In genomic region chr15:98805434-98806274, GRCh38 we compare ENCODE assay signal across 12 cellular contexts.
DNase-seq lines count a peak whose midpoint lies in the region; ATAC-seq, FAIRE-seq and TF ChIP-seq lines count a peak whose summit lies in the region.
"Had no signal": no experiment of that assay in that cellular context is flagged by ENCODE, and none has a peak within 500 bp of the region (broad histone marks: within the 10 kb centered on the region; RNA-seq: fewer than 3 reads in every experiment).

No MANE protein-coding gene starts in this region.

- H3K14ac ChIP-seq in H9 (ENCODE audit: insufficient read depth, low read length), result no peak overlapping the region

- no peak overlapping the region for H3K27ac ChIP-seq in AG04450 (ENCODE audit: low read depth, low read length)
- H3K27ac ChIP-seq in H9 (ENCODE audit: insufficient read length, low read depth, low read length), result no peak overlapping the region
- no peak overlapping the region for H3K27ac ChIP-seq in WERI-Rb-1
- no peak overlapping the region for H3K27ac ChIP-seq in spleen
- H3K27ac ChIP-seq: neutrophil had no signal

- H3K27me3 ChIP-seq in AG04450 (ENCODE audit: control insufficient read depth, insufficient read depth, low read length), result no peaks in the 10 kb centered on the region
- H3K27me3 ChIP-seq in H9 (ENCODE audit: insufficient read depth, low read length), result no peaks in the 10 kb centered on the region
- H3K27me3 ChIP-seq in WERI-Rb-1 (ENCODE audit: insufficient read depth, low read depth, severe bottlenecking), result no peaks in the 10 kb centered on the region
- no peaks in the 10 kb centered on the region for H3K27me3 ChIP-seq in spleen (replicated peaks in 1 of 7)
- H3K27me3 ChIP-seq: neutrophil had no signal

- H3K4me2 ChIP-seq in H9 (ENCODE audit: insufficient read depth, insufficient read length, low read length), result no peak overlapping the region

- TF ChIP-seq CTCF in AG04450 (IDR thresholded peaks at IDR 0.05; ENCODE audit: low read depth, low read length), result peak; percentile 18; the same call in 1 of the 2 replicates
- peak; percentile 49 for TF ChIP-seq CTCF in H9 (conservative IDR thresholded peaks at IDR 0.05)
- TF ChIP-seq CTCF in WERI-Rb-1 (IDR thresholded peaks at IDR 0.05; ENCODE audit: low read depth, low read length), result peak; percentile 47
- no peak for TF ChIP-seq CTCF in spleen (IDR thresholded peaks at IDR 0.05 in 8 of 11, conservative IDR thresholded peaks at IDR 0.05 in 3 of 11)

- H3K36me3 ChIP-seq in WERI-Rb-1, result no peaks in the 10 kb centered on the region
- no peaks in the 10 kb centered on the region for H3K36me3 ChIP-seq in spleen
- H3K36me3 ChIP-seq: neutrophil had no signal

- H2AK5ac ChIP-seq in H9 (ENCODE audit: insufficient read length, low read length), result no peak overlapping the region

- H3K23ac ChIP-seq in H9 (ENCODE audit: insufficient read length, low read depth, low read length), result no peak overlapping the region

- FAIRE-seq in HTR-8/SVneo (lab: Jason Lieb, UNC), result no peak

- no CpG with 5 or more reads among the region's 12 CpGs for WGBS in H9 (ENCODE audit: extremely low coverage, insufficient read length, low lambda C conversion rate)
- 74 to 88% (median 81%) methylated on average over 12 of the region's 12 CpGs for WGBS in spleen, 5 donors

- H3K79me1 ChIP-seq in H9 (ENCODE audit: insufficient read depth, low read depth, low read length, poor library complexity, severe bottlenecking), result peaks cover 11% of the 10 kb centered on the region

- H2BK20ac ChIP-seq in H9 (ENCODE audit: low read depth, low read length, poor library complexity, severe bottlenecking), result no peak overlapping the region

- peak overlapping the region in 2 of 3 experiments; percentile 48 to 91; a peak in 3 of 7 replicates for H3K27ac Mint-ChIP-seq in H9

- H3K4me3 Mint-ChIP-seq in H9, result no peak overlapping the region

- peaks cover 17% of the 10 kb centered on the region for H3K4me1 ChIP-seq in H9 (ENCODE audit: insufficient read depth, low read length)
- peaks cover 4 to 34% (median 12%) of the 10 kb centered on the region in 6 donors for H3K4me1 ChIP-seq in spleen

- no peak overlapping the region for H3K18ac ChIP-seq in H9 (ENCODE audit: insufficient read length, low read depth, low read length)

- no peak overlapping the region for H2BK5ac ChIP-seq in H9 (ENCODE audit: insufficient read length, low read length)

- no peak overlapping the region for H3T11ph ChIP-seq in H9 (ENCODE audit: low read length)

- peaks cover 8% of the 10 kb centered on the region for H3K23me2 ChIP-seq in H9 (ENCODE audit: insufficient read length, low read depth, low read length, poor library complexity, severe bottlenecking)

- H3K4me3 ChIP-seq in AG04450 (ENCODE audit: low read depth, low read length) (no peak overlapping the region), WERI-Rb-1 (ENCODE audit: low read depth, low read length) (no peak overlapping the region), spleen (no peak overlapping the region)

- no peak overlapping the region for H4K5ac ChIP-seq in H9 (ENCODE audit: insufficient read length, low read depth, low read length)

- CTCF ChIA-PET in AG04450 (lab: Charles Lee), result interaction anchor here (0.6 kb wide), 1 partner anchor 927 kb away, joined by 4 read pairs; the partner anchor contains the start of gene LYSMD4

- no peaks in the 10 kb centered on the region for H3K27me3 Mint-ChIP-seq in H9 (ENCODE audit: low read depth)

- H2BK15ac ChIP-seq in H9 (ENCODE audit: low read depth, low read length), result no peak overlapping the region

- ATAC-seq in left colon (peak; percentile 74), HG02840 (IDR thresholded peaks at IDR 0.05; ENCODE audit: low FRiP score, unreplicated experiment) (no peak)

- peaks cover 0 to 4% (median 0%) of the 10 kb centered on the region in 3 experiments; a peak in 2 of 7 replicates for H3K36me3 Mint-ChIP-seq in H9 (ENCODE audit: insufficient read depth in 1 of 3, low read depth in 3 of 3)

- H2AFZ ChIP-seq in H9 (ENCODE audit: low read length), result no peak overlapping the region

- POLR2A ChIA-PET in AG04450 (lab: Yijun Ruan, JAX), result no interaction called here

- no peak for TF ChIP-seq POLR2A in spleen (IDR thresholded peaks at IDR 0.05)

- no peak overlapping the region for H2BK120ac ChIP-seq in H9 (ENCODE audit: low read depth, low read length, poor library complexity, severe bottlenecking)

- H3K4me1 Mint-ChIP-seq in H9, result peaks cover 50 to 59% of the 10 kb centered on the region in 2 experiments

- no peak overlapping the region for H3K4ac ChIP-seq in H9 (ENCODE audit: low read depth, low read length)

- no peak overlapping the region for H3K56ac ChIP-seq in H9 (ENCODE audit: insufficient read length, low read depth, low read length)

- H3K9me3 Mint-ChIP-seq in H9, result no peaks in the 10 kb centered on the region; a peak in 1 of 5 replicates

- H3K9ac ChIP-seq in H9 (ENCODE audit: extremely low read depth, insufficient read length, low read length), result no peak overlapping the region

- H3K9me3 ChIP-seq in AG04450 (ENCODE audit: control insufficient read depth, insufficient read depth, low read length), result no peaks in the 10 kb centered on the region
- no peaks in the 10 kb centered on the region for H3K9me3 ChIP-seq in H9 (ENCODE audit: control insufficient read depth, low read depth, low read length)
- H3K9me3 ChIP-seq in WERI-Rb-1 (ENCODE audit: severe bottlenecking), result no peaks in the 10 kb centered on the region
- no peaks in the 10 kb centered on the region for H3K9me3 ChIP-seq in spleen
- H3K9me3 ChIP-seq: neutrophil had no signal

- no peaks in the 10 kb centered on the region for H4K20me1 ChIP-seq in H9 (ENCODE audit: control insufficient read depth, insufficient read depth, insufficient read length)

- DNase-seq in AG04450 (ENCODE audit: low read depth, low spot score), result no peak
- DNase-seq in H9, result no peak
- DNase-seq in WERI-Rb-1, result peak; percentile 28
- peak in 1 of 2 donors; percentile 26 for DNase-seq in left colon
- DNase-seq in HTR-8/SVneo (ENCODE audit: insufficient read length, low spot score), result no peak
- no peak for DNase-seq in SIG-M5 (lab: John Stamatoyannopoulos, UW)
- no peak for DNase-seq in spleen
- DNase-seq: amygdala; C1 segment of cervical spinal cord; stimulated activated CD4-positive, alpha-beta T cell treated with anti-CD3 and anti-CD28 coated beads, Interleukin-1b, Interleukin-23, amount 100 ng/mL, for 48 hours had no signal

- H3K79me2 ChIP-seq in H9 (ENCODE audit: insufficient read depth, low read length), result peaks cover 49% of the 10 kb centered on the region; the same call in 1 of the 2 replicates

- H4K91ac ChIP-seq in H9 (ENCODE audit: insufficient read length, low read depth, low read length), result no peak overlapping the region

- no peak overlapping the region for H2BK12ac ChIP-seq in H9 (ENCODE audit: insufficient read length, low read depth, low read length)

- intact Hi-C loops in left colon (cut with DNase I, micrococcal nuclease), result no loop called here
- intact Hi-C loops in spleen (cut with DNase I; ENCODE audit: low total_unique reads), result no loop called here

- no peak overlapping the region for H4K8ac ChIP-seq in H9 (replicated peaks; ENCODE audit: insufficient read length, low read depth, low read length)

Comparison
In these comparisons a context has a peak if more than half of its experiments do, and no peak if none do; other contexts are left out.
1. CTCF ChIP-seq: peak in AG04450 (single experiment), H9 (single experiment) and WERI-Rb-1 (single experiment); none in spleen (0 of 11).